Comparison of ENCODE assay signal across 17 cellular contexts in the genomic region with DNA sequence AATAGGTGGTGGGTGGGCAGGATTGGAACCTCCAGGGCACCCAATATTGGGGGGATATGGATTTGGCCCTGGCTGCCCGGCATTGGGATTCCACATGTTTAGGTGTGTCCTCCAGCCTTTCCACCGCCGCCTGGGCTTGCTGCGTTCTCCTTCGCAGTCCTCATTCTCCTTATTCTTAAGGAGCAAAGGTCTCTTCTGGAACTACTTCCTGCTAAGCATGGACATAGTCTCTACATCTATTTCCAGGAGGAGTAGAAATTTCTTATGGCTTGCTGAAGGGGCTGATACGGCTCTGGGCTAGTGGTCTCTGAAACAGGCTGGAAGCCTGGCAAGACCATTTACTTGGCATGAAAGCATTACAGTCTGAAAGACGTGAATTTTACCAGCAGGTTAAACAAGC. TPM values are rescaled to one million over a fixed set of nuclear protein-coding genes. Genes with fewer than 3 reads are reported as not detected.
DNase-seq lines count a peak whose midpoint lies in the region; ATAC-seq, FAIRE-seq and TF ChIP-seq lines count a peak whose summit lies in the region.
"Had no signal": no experiment of that assay in that cellular context is flagged by ENCODE, and none has a peak within 500 bp of the region (broad histone marks: within the 10 kb centered on the region; RNA-seq: fewer than 3 reads in every experiment).

No MANE protein-coding gene starts in this region.

- H3K36me3 Mint-ChIP-seq in activated naive CD8-positive, alpha-beta T cell: peaks cover 6% of the 10 kb centered on the region
- peaks cover 0 to 8% of the 10 kb centered on the region in 2 donors for H3K36me3 Mint-ChIP-seq in naive B cell

- H3K27ac ChIP-seq in A673 (ENCODE audit: low read depth, low read length, poor library complexity, severe bottlenecking) (peak overlapping the region; percentile 95), brain microvascular endothelial cell (no peak overlapping the region)
- H3K27ac ChIP-seq: ovary had no signal

- H3K4me3 ChIP-seq in A673 (ENCODE audit: low read depth, low read length, poor library complexity, severe bottlenecking): no peak overlapping the region
- H3K4me3 ChIP-seq in brain microvascular endothelial cell (ENCODE audit: low read depth, low read length): no peak overlapping the region
- H3K4me3 ChIP-seq: MG63, ovary had no signal

- peak overlapping the region; percentile 30 for H3K4me3 Mint-ChIP-seq in activated naive CD8-positive, alpha-beta T cell
- peak overlapping the region in 5 of 8 donors; percentile 19 to 87 (median 79) for H3K4me3 Mint-ChIP-seq in naive B cell

- POLR2A ChIA-PET in A673 (lab: Charles Lee; ENCODE audit: low non-redundant PET): no interaction called here

- H3K36me3 ChIP-seq in A673 (ENCODE audit: insufficient read depth, low read length, poor library complexity, severe bottlenecking): no peaks in the 10 kb centered on the region
- H3K36me3 ChIP-seq in brain microvascular endothelial cell (replicated peaks): no peaks in the 10 kb centered on the region
- H3K36me3 ChIP-seq: MG63, ovary had no signal

- ATAC-seq in naive B cell (ENCODE audit: low read depth in 2 of 2) (no peak), HG03520 (IDR thresholded peaks at IDR 0.05; ENCODE audit: unreplicated experiment) (no peak)
- ATAC-seq: SK-N-SH treated with all-trans-retinoic acid at 6 μM for 48 hours had no signal

- in situ Hi-C loops in brain microvascular endothelial cell (cut with HindIII; ENCODE audit: low pct_ligation_motif_present, low sequenced_read_pairs): no loop called here
- in situ Hi-C loops in ACHN (cut with HindIII; ENCODE audit: low pct_ligation_motif_present, low pct_unique_long_range_greater_than_20kb, low sequenced_read_pairs): no loop called here

- TF ChIP-seq CTCF in A673 (conservative IDR thresholded peaks at IDR 0.05; ENCODE audit: low read depth, low read length) (no peak), brain microvascular endothelial cell (IDR thresholded peaks at IDR 0.05; ENCODE audit: low read depth, low read length, missing control alignments) (no peak)

- peak overlapping the region; percentile 75 for H3K27ac Mint-ChIP-seq in activated naive CD8-positive, alpha-beta T cell
- H3K27ac Mint-ChIP-seq in naive B cell: peak overlapping the region in 1 of 6 donors; percentile 15

- no peaks in the 10 kb centered on the region for H3K27me3 Mint-ChIP-seq in activated naive CD8-positive, alpha-beta T cell
- no peaks in the 10 kb centered on the region for H3K27me3 Mint-ChIP-seq in naive B cell

- CTCF ChIA-PET in A673 (lab: Charles Lee): no interaction called here

- peaks cover 8% of the 10 kb centered on the region for H3K9me3 ChIP-seq in A673 (ENCODE audit: low read depth, low read length, poor library complexity, severe bottlenecking)
- H3K9me3 ChIP-seq: ovary had no signal

- H3K27me3 ChIP-seq in A673 (replicated peaks; ENCODE audit: insufficient read depth, low read depth, low read length, poor library complexity): no peaks in the 10 kb centered on the region
- no peaks in the 10 kb centered on the region for H3K27me3 ChIP-seq in brain microvascular endothelial cell (replicated peaks)
- H3K27me3 ChIP-seq: MG63, ovary had no signal

- H3K4me1 ChIP-seq in A673 (ENCODE audit: insufficient read depth, low read length, poor library complexity, severe bottlenecking): peaks cover 53% of the 10 kb centered on the region

- intact Hi-C loops in A673 (cut with micrococcal nuclease; ENCODE audit: unreplicated experiment): loop anchor here (5.0 kb wide), 1 partner anchor 204 kb away; no protein-coding TSS in a partner anchor

- DNase-seq in A673 (ENCODE audit: low spot score) (no peak), GM19239 (ENCODE audit: insufficient read length, low spot score) (no peak), naive B cell (no peak), brain microvascular endothelial cell (no peak), NCI-H1048 (lab: John Stamatoyannopoulos, UW) (no peak), ACHN (no peak)
- DNase-seq: activated CD4-positive, CD25-positive, alpha-beta regulatory T cell treated with anti-CD3 and anti-CD28 coated beads, Interleukin-2, amount 50 U/mL, for 72 hours; activated gamma-delta T cell treated with Interleukin-2 at 50 U/mL for 16 hours; C1 segment of cervical spinal cord; erythroblast; hippocampal formation; MG63; ovary had no signal

- BruUV-seq in A673 (replicated peaks; lab: Mats Ljungman, UMichigan): no TSS peak

- peaks cover 11% of the 10 kb centered on the region for H3K9me3 Mint-ChIP-seq in activated naive CD8-positive, alpha-beta T cell (ENCODE audit: low read depth)
- peaks cover 3 to 14% (median 9%) of the 10 kb centered on the region in 7 donors for H3K9me3 Mint-ChIP-seq in naive B cell

- peaks cover 80% of the 10 kb centered on the region for H3K4me1 Mint-ChIP-seq in activated naive CD8-positive, alpha-beta T cell (ENCODE audit: low read depth)
- peaks cover 46 to 90% (median 67%) of the 10 kb centered on the region in 3 donors for H3K4me1 Mint-ChIP-seq in naive B cell

- FAIRE-seq in GM19239 (lab: Jason Lieb, UNC): peak; percentile 44
- FAIRE-seq: H54 had no signal

RNA-seq across cellular contexts. Expression of a gene that starts 9.2 kb away (rescaled TPM):
- total RNA-seq in A673 (2021): 8.7 and 12.2 TPM in 2 replicates
- polyA plus RNA-seq in naive B cell (ENCODE audit: low read depth in 6 of 6): 1 to 10 TPM in 1 of 6 donors, under 1 TPM in 5; 0.15 to 1.7 (median 0.76) TPM

RNA-seq across cellular contexts. Expression of a gene that starts 27.4 kb away (rescaled TPM):
- total RNA-seq in A673 (2021): 268 and 291 TPM in 2 replicates
- polyA plus RNA-seq in naive B cell (ENCODE audit: low read depth in 6 of 6): 10 to 100 TPM; 78.2 to 94.5 (median 89.9) TPM

RNA-seq across cellular contexts. Expression of a gene that starts 53.3 kb away (rescaled TPM):
- 5.5 and 5.6 TPM in 2 replicates for total RNA-seq in A673 (2021)
- 1 to 10 TPM in 5 of 6 donors, not detected in 1; 4.1 to 8.5 (median 7.3) TPM for polyA plus RNA-seq in naive B cell (ENCODE audit: low read depth in 6 of 6)
